In genomic region chr11:60502221-60502775, GRCh38 we compare ENCODE assay signal across 20 cellular contexts. TPM values are rescaled to one million over a fixed set of nuclear protein-coding genes. Genes with fewer than 3 reads are reported as not detected.
"Had no signal": no experiment of that assay in that cellular context is flagged by ENCODE, and none has a peak within 500 bp of the region (broad histone marks: within the 10 kb centered on the region; RNA-seq: fewer than 3 reads in every experiment).

No MANE protein-coding gene starts in this region.

- DNase-seq: activated CD4-positive, CD25-positive, alpha-beta regulatory T cell treated with anti-CD3 and anti-CD28 coated beads, Interleukin-2, amount 50 U/mL, for 72 hours; activated naive CD8-positive, alpha-beta T cell treated with anti-CD3 and anti-CD28 coated beads for 36 hours; amygdala; brain microvascular endothelial cell; left lung; mammary epithelial cell; occipital lobe; right cardiac atrium; stimulated activated CD4-positive, alpha-beta T cell treated with anti-CD3 and anti-CD28 coated beads, Interleukin-4, amount 100 ng/mL, for 4 hours; stimulated activated CD8-positive, alpha-beta memory T cell treated with anti-CD3 and anti-CD28 coated beads, Interleukin-4, amount 100 ng/mL, for 48 hours; upper lobe of left lung had no signal

- ATAC-seq: gastroesophageal sphincter; left lung; natural killer cell treated with Interleukin-12 subunit alpha and Interleukin-12 subunit beta and Interleukin-15 and Interleukin-18, amount 100 ng/mL, for 72 hours; right cardiac atrium had no signal

- H3K4me3 ChIP-seq: gastroesophageal sphincter, left lung, prostate gland, skin epidermis, upper lobe of left lung had no signal

- H3K27me3 ChIP-seq: brain microvascular endothelial cell, gastroesophageal sphincter, left lung, upper lobe of left lung had no signal

- H3K9me3 Mint-ChIP-seq: activated T-helper 1 cell treated with anti-CD3 and anti-CD28 coated beads, Interleukin-12 subunit alpha, Interleukin-12 subunit beta, Interleukin-2, Interleukin-4 antibody, amounts not matched to agents 30 ng/mL and 10 ng/mL and 1 ng/mL, durations not matched to agents 14 hours and 24 hours and 36 hours; natural killer cell treated with Interleukin-12 subunit alpha and Interleukin-12 subunit beta and Interleukin-15 and Interleukin-18, amount 100 ng/mL, for 72 hours; stimulated activated naive CD8-positive, alpha-beta T cell treated with anti-CD3 and anti-CD28 coated beads, Interleukin-15, Interleukin-2, amounts not matched to agents 100 ng/mL and 50 ng/mL, for 24 hours had no signal

- H3K9me3 ChIP-seq: gastroesophageal sphincter, left lung, prostate gland, upper lobe of left lung had no signal

- H3K4me3 Mint-ChIP-seq: activated naive CD8-positive, alpha-beta T cell treated with anti-CD3 and anti-CD28 coated beads for 36 hours; activated T-helper 1 cell treated with anti-CD3 and anti-CD28 coated beads, Interleukin-12 subunit alpha, Interleukin-12 subunit beta, Interleukin-2, Interleukin-4 antibody, amounts not matched to agents 30 ng/mL and 10 ng/mL and 1 ng/mL, durations not matched to agents 14 hours and 24 hours and 36 hours; natural killer cell treated with Interleukin-12 subunit alpha and Interleukin-12 subunit beta and Interleukin-15 and Interleukin-18, amount 100 ng/mL, for 72 hours; stimulated activated naive CD8-positive, alpha-beta T cell treated with anti-CD3 and anti-CD28 coated beads, Interleukin-15, Interleukin-2, amounts not matched to agents 100 ng/mL and 50 ng/mL, for 24 hours had no signal

- H3K27ac Mint-ChIP-seq: activated naive CD8-positive, alpha-beta T cell treated with anti-CD3 and anti-CD28 coated beads for 36 hours; activated T-helper 1 cell treated with anti-CD3 and anti-CD28 coated beads, Interleukin-12 subunit alpha, Interleukin-12 subunit beta, Interleukin-2, Interleukin-4 antibody, amounts not matched to agents 30 ng/mL and 10 ng/mL and 1 ng/mL, durations not matched to agents 14 hours and 24 hours and 36 hours; natural killer cell treated with Interleukin-12 subunit alpha and Interleukin-12 subunit beta and Interleukin-15 and Interleukin-18, amount 100 ng/mL, for 72 hours; stimulated activated naive CD8-positive, alpha-beta T cell treated with anti-CD3 and anti-CD28 coated beads, Interleukin-15, Interleukin-2, amounts not matched to agents 100 ng/mL and 50 ng/mL, for 24 hours had no signal

- H3K27ac ChIP-seq: brain microvascular endothelial cell, gastroesophageal sphincter, left lung, prostate gland, skin epidermis, upper lobe of left lung had no signal

- H3K4me1 ChIP-seq: gastroesophageal sphincter, left lung, prostate gland, upper lobe of left lung had no signal

- H3K36me3 ChIP-seq: brain microvascular endothelial cell, gastroesophageal sphincter, left lung, prostate gland, upper lobe of left lung had no signal

RNA-seq across cellular contexts. Expression of gene MS4A12, which starts 9.7 kb away (rescaled TPM):
- total RNA-seq: activated CD8-positive, alpha-beta memory T cell treated with anti-CD3 and anti-CD28 coated beads for 36 hours; activated naive CD8-positive, alpha-beta T cell treated with anti-CD3 and anti-CD28 coated beads for 36 hours; activated T-helper 1 cell treated with anti-CD3 and anti-CD28 coated beads, Interleukin-12 subunit alpha, Interleukin-12 subunit beta, Interleukin-2, Interleukin-4 antibody, amounts not matched to agents 30 ng/mL and 10 ng/mL and 1 ng/mL, durations not matched to agents 14 hours and 24 hours and 36 hours; dermis microvascular lymphatic vessel endothelial cell; gastroesophageal sphincter; left lung; mammary epithelial cell; natural killer cell treated with Interleukin-12 subunit alpha and Interleukin-12 subunit beta and Interleukin-15 and Interleukin-18, amount 100 ng/mL, for 72 hours; occipital lobe; prostate gland; right cardiac atrium; temporal lobe; upper lobe of left lung had no signal

RNA-seq across cellular contexts. Expression of gene MS4A13, which starts 12.9 kb away (rescaled TPM):
- total RNA-seq: activated CD8-positive, alpha-beta memory T cell treated with anti-CD3 and anti-CD28 coated beads for 36 hours; activated naive CD8-positive, alpha-beta T cell treated with anti-CD3 and anti-CD28 coated beads for 36 hours; activated T-helper 1 cell treated with anti-CD3 and anti-CD28 coated beads, Interleukin-12 subunit alpha, Interleukin-12 subunit beta, Interleukin-2, Interleukin-4 antibody, amounts not matched to agents 30 ng/mL and 10 ng/mL and 1 ng/mL, durations not matched to agents 14 hours and 24 hours and 36 hours; dermis microvascular lymphatic vessel endothelial cell; gastroesophageal sphincter; left lung; mammary epithelial cell; natural killer cell treated with Interleukin-12 subunit alpha and Interleukin-12 subunit beta and Interleukin-15 and Interleukin-18, amount 100 ng/mL, for 72 hours; occipital lobe; prostate gland; right cardiac atrium; temporal lobe; upper lobe of left lung had no signal

RNA-seq across cellular contexts. Expression of gene MS4A1, which starts 46.7 kb away (rescaled TPM):
- total RNA-seq: activated T-helper 1 cell treated with anti-CD3 and anti-CD28 coated beads, Interleukin-12 subunit alpha, Interleukin-12 subunit beta, Interleukin-2, Interleukin-4 antibody, amounts not matched to agents 30 ng/mL and 10 ng/mL and 1 ng/mL, durations not matched to agents 14 hours and 24 hours and 36 hours; dermis microvascular lymphatic vessel endothelial cell; mammary epithelial cell; occipital lobe; prostate gland; temporal lobe had no signal
